9 cellular contexts compared by ENCODE assay signal in the genomic region with DNA sequence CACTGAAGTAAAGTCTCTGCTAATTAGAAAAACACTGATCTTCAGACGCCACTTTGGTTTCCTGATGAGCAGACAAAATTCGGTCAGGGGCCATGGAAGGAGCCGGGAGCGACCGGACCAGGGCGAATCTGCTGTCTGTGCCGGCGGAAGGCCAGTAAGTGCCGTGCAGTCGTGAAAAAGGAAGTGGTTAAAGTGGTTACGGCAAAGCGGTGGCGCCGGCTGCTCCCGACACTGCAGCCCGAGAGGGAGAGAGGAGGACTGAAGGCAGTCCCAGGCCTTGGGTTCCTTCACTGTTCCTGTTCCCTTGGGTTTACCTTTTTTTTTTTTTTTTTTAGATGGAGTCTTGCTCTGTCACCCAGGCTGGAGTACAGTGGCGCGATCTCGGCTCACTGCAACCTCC. TPM values are rescaled to one million over a fixed set of nuclear protein-coding genes. Genes with fewer than 3 reads are reported as not detected.
DNase-seq lines count a peak whose midpoint lies in the region; ATAC-seq and TF ChIP-seq lines count a peak whose summit lies in the region.
"Had no signal": no experiment of that assay in that cellular context is flagged by ENCODE, and none has a peak within 500 bp of the region (broad histone marks: within the 10 kb centered on the region; RNA-seq: fewer than 3 reads in every experiment).

No MANE protein-coding gene starts in this region.

- H3K27ac Mint-ChIP-seq in activated T-cell treated with anti-CD3 and anti-CD28 coated beads, Interleukin-2, amount 50 U/mL, for 24 hours = peak overlapping the region; percentile 84
- peak overlapping the region; percentile 78 to 80 for H3K27ac Mint-ChIP-seq in natural killer cell

- peaks cover 16 to 31% of the 10 kb centered on the region in 2 donors for H3K36me3 ChIP-seq in ascending aorta

- DNase-seq in GF-D8 (lab: John Stamatoyannopoulos, UW) (peak; percentile 82), NOMO-1 treated with dmso at 0.1 percent for 144 hours (lab: John Stamatoyannopoulos, UW; ENCODE audit: unreplicated experiment) (peak; percentile 82), natural killer cell (peak; percentile 51), HuH-7 (ENCODE audit: low spot score) (no peak), superior temporal gyrus (ENCODE audit: extremely low spot score) (no peak), NCI-H1105 (lab: John Stamatoyannopoulos, UW) (no peak), ascending aorta (ENCODE audit: low spot score in 2 of 2) (no peak)
- DNase-seq in activated T-cell treated with anti-CD3 and anti-CD28 coated beads, Interleukin-2, amount 50 U/mL, for 24 hours = peak; percentile 67

- peak; percentile 82 to 94 (median 93) for ATAC-seq in natural killer cell

- H3K4me3 Mint-ChIP-seq in activated T-cell treated with anti-CD3 and anti-CD28 coated beads, Interleukin-2, amount 50 U/mL, for 24 hours = peak overlapping the region; percentile 72
- peak overlapping the region; percentile 94 for H3K4me3 Mint-ChIP-seq in natural killer cell

- H3K36me3 Mint-ChIP-seq in activated T-cell treated with anti-CD3 and anti-CD28 coated beads, Interleukin-2, amount 50 U/mL, for 24 hours (ENCODE audit: low read depth) = peaks cover 47% of the 10 kb centered on the region
- H3K36me3 Mint-ChIP-seq in natural killer cell = no peaks in the 10 kb centered on the region

- H3K4me3 ChIP-seq in ascending aorta = no peak overlapping the region

- H3K4me1 Mint-ChIP-seq in activated T-cell treated with anti-CD3 and anti-CD28 coated beads, Interleukin-2, amount 50 U/mL, for 24 hours (ENCODE audit: low read depth) = peaks cover 17% of the 10 kb centered on the region
- H3K4me1 Mint-ChIP-seq in natural killer cell = peaks cover 13 to 16% of the 10 kb centered on the region in 2 donors

- no peaks in the 10 kb centered on the region for H3K4me1 ChIP-seq in ascending aorta

- no peaks in the 10 kb centered on the region for H3K27me3 ChIP-seq in ascending aorta

- intact Hi-C loops in natural killer cell (cut with micrococcal nuclease) = no loop called here
- intact Hi-C loops in ascending aorta (cut with DNase I) = no loop called here

- H3K9me3 Mint-ChIP-seq in activated T-cell treated with anti-CD3 and anti-CD28 coated beads, Interleukin-2, amount 50 U/mL, for 24 hours = no peaks in the 10 kb centered on the region
- no peaks in the 10 kb centered on the region for H3K9me3 Mint-ChIP-seq in natural killer cell

- TF ChIP-seq CTCF in natural killer cell (IDR thresholded peaks at IDR 0.05) (no peak), ascending aorta (IDR thresholded peaks at IDR 0.05) (no peak)

- no peaks in the 10 kb centered on the region for H3K27me3 Mint-ChIP-seq in activated T-cell treated with anti-CD3 and anti-CD28 coated beads, Interleukin-2, amount 50 U/mL, for 24 hours
- H3K27me3 Mint-ChIP-seq in natural killer cell (ENCODE audit: low read depth in 2 of 2) = no peaks in the 10 kb centered on the region

- H3K27ac ChIP-seq in ascending aorta = no peak overlapping the region

- H3K9me3 ChIP-seq in ascending aorta = no peaks in the 10 kb centered on the region

RNA-seq across cellular contexts. Expression of a gene that starts 17.3 kb away (rescaled TPM):
- total RNA-seq in natural killer cell (10 to 100 TPM; 35.7 to 57.4 (median 51.5) TPM), ascending aorta (40.4 TPM)

RNA-seq across cellular contexts. Expression of a gene that starts 17.6 kb away (rescaled TPM):
- total RNA-seq in natural killer cell = 10 to 100 TPM; 21.6 to 28.6 (median 23.3) TPM
- total RNA-seq in ascending aorta = 36.6 TPM

RNA-seq across cellular contexts. Expression of a gene that starts 29.3 kb away (rescaled TPM):
- total RNA-seq in natural killer cell (under 1 TPM in 1 of 3 donors, not detected in 2; 0.28 TPM), ascending aorta (not detected)
- total RNA-seq: lung microvascular endothelial cell had no signal

RNA-seq across cellular contexts. Expression of a gene that starts 41.8 kb away (rescaled TPM):
- not detected for total RNA-seq in natural killer cell
- total RNA-seq in ascending aorta = not detected
- total RNA-seq: lung microvascular endothelial cell had no signal

RNA-seq across cellular contexts. Expression of a gene that starts 49.7 kb away (rescaled TPM):
- total RNA-seq in natural killer cell (100 to 1,000 TPM; 168 to 219 (median 192) TPM), ascending aorta (124 TPM)

Comparison
In these comparisons a context has a peak if more than half of its experiments do, and no peak if none do; other contexts are left out.
1. DNase-seq: peak in GF-D8 (single experiment), NOMO-1 treated with dmso at 0.1 percent for 144 hours (single experiment), activated T-cell treated with anti-CD3 and anti-CD28 coated beads, Interleukin-2, amount 50 U/mL, for 24 hours (single experiment) and natural killer cell (single experiment); none in HuH-7 (single experiment), superior temporal gyrus (single experiment), NCI-H1105 (single experiment) and ascending aorta (0 of 2).